In genomic region chr1:171644805-171645483, GRCh38 we compare ENCODE assay signal across 8 cellular contexts. TPM values are rescaled to one million over a fixed set of nuclear protein-coding genes. Genes with fewer than 3 reads are reported as not detected.
DNase-seq lines count a peak whose midpoint lies in the region; ATAC-seq and TF ChIP-seq lines count a peak whose summit lies in the region.

No MANE protein-coding gene starts in this region.

- ATAC-seq in right cardiac atrium: peak; percentile 82 to 89
- no peak for ATAC-seq in GM19397 (IDR thresholded peaks at IDR 0.05; ENCODE audit: unreplicated experiment)

- no peak overlapping the region for H3K4me3 ChIP-seq in right cardiac atrium (ENCODE audit: low read length)

- H3K4me1 ChIP-seq in H9 (ENCODE audit: insufficient read depth, low read length) (peaks cover 2% of the 10 kb centered on the region; the same call in 1 of the 2 replicates), right cardiac atrium (ENCODE audit: control insufficient read depth, insufficient read depth, low read length) (peaks cover 4% of the 10 kb centered on the region)

- intact Hi-C loops in right cardiac atrium (cut with DNase I): loop anchor here (2.0 to 10.0 kb wide), 4 partner anchors 70 to 340 kb away; no protein-coding TSS in a partner anchor

- H3K27me3 Mint-ChIP-seq in H9 (ENCODE audit: low read depth): no peaks in the 10 kb centered on the region; the same call in 1 of the 2 replicates

- H3K23ac ChIP-seq in H9 (ENCODE audit: insufficient read length, low read depth, low read length): no peak overlapping the region

- H3T11ph ChIP-seq in H9 (ENCODE audit: low read length): no peak overlapping the region

- H3K9me3 Mint-ChIP-seq in H9: no peaks in the 10 kb centered on the region

- H3K14ac ChIP-seq in H9 (ENCODE audit: insufficient read depth, low read length): peak overlapping the region; percentile 77

- H3K36me3 Mint-ChIP-seq in H9 (ENCODE audit: insufficient read depth in 1 of 3, low read depth in 3 of 3): no peaks in the 10 kb centered on the region

- DNase-seq in DMS 273 treated with DMSO at 0.1 percent for 48 hours (lab: John Stamatoyannopoulos, UW): peak; percentile 86
- DNase-seq in H9: peak; percentile 92
- peak; percentile 99 for DNase-seq in NCI-H1694 (lab: John Stamatoyannopoulos, UW)
- DNase-seq in T follicular helper cell (ENCODE audit: low read depth): peak; percentile 26
- peak; percentile 76 for DNase-seq in amniotic stem cell (lab: John Stamatoyannopoulos, UW)
- peak; percentile 77 to 89 (median 81) for DNase-seq in right cardiac atrium
- DNase-seq in retina: peak; percentile 83

- no peak overlapping the region for H2BK12ac ChIP-seq in H9 (ENCODE audit: insufficient read length, low read depth, low read length)

- no peak overlapping the region for H2BK20ac ChIP-seq in H9 (ENCODE audit: low read depth, low read length, poor library complexity, severe bottlenecking)

- H3K27ac ChIP-seq in H9 (ENCODE audit: insufficient read length, low read depth, low read length) (no peak overlapping the region), right cardiac atrium (ENCODE audit: low read length) (peak overlapping the region; percentile 16)

- no peak overlapping the region for H3K27ac Mint-ChIP-seq in H9

- H3K79me1 ChIP-seq in H9 (ENCODE audit: insufficient read depth, low read depth, low read length, poor library complexity, severe bottlenecking): no peaks in the 10 kb centered on the region

- no peak overlapping the region for H2BK120ac ChIP-seq in H9 (ENCODE audit: low read depth, low read length, poor library complexity, severe bottlenecking)

- H3K23me2 ChIP-seq in H9 (ENCODE audit: insufficient read length, low read depth, low read length, poor library complexity, severe bottlenecking): no peaks in the 10 kb centered on the region

- H3K4me3 Mint-ChIP-seq in H9: no peak overlapping the region

- peak; percentile 84 for TF ChIP-seq CTCF in H9 (conservative IDR thresholded peaks at IDR 0.05)

- peak overlapping the region; percentile 34 for H4K5ac ChIP-seq in H9 (ENCODE audit: insufficient read length, low read depth, low read length)

- no peak overlapping the region for H2BK5ac ChIP-seq in H9 (ENCODE audit: insufficient read length, low read length)

- no peak overlapping the region for H3K4ac ChIP-seq in H9 (ENCODE audit: low read depth, low read length)

- H3K18ac ChIP-seq in H9 (ENCODE audit: insufficient read length, low read depth, low read length): peak overlapping the region; percentile 72

- H3K4me1 Mint-ChIP-seq in H9: peaks cover 31 to 34% of the 10 kb centered on the region in 2 experiments

- H3K27me3 ChIP-seq in H9 (ENCODE audit: insufficient read depth, low read length): no peaks in the 10 kb centered on the region
- no peaks in the 10 kb centered on the region for H3K27me3 ChIP-seq in right cardiac atrium (ENCODE audit: control insufficient read depth, insufficient read depth)

- H4K91ac ChIP-seq in H9 (ENCODE audit: insufficient read length, low read depth, low read length): no peak overlapping the region

- H3K79me2 ChIP-seq in H9 (ENCODE audit: insufficient read depth, low read length): no peaks in the 10 kb centered on the region

- no peak overlapping the region for H2BK15ac ChIP-seq in H9 (ENCODE audit: low read depth, low read length)

- no peak overlapping the region for H2AK5ac ChIP-seq in H9 (ENCODE audit: insufficient read length, low read length)

- H3K56ac ChIP-seq in H9 (ENCODE audit: insufficient read length, low read depth, low read length): no peak overlapping the region

- WGBS in H9 (ENCODE audit: extremely low coverage, insufficient read length, low lambda C conversion rate): no CpG with 5 or more reads among the region's 15 CpGs
- 14% methylated on average over 15 of the region's 15 CpGs for WGBS in right cardiac atrium

- H4K20me1 ChIP-seq in H9 (ENCODE audit: control insufficient read depth, insufficient read depth, insufficient read length): no peaks in the 10 kb centered on the region

- no peak overlapping the region for H2AFZ ChIP-seq in H9 (ENCODE audit: low read length)

- H3K4me2 ChIP-seq in H9 (ENCODE audit: insufficient read depth, insufficient read length, low read length): no peak overlapping the region

- H3K9me3 ChIP-seq in H9 (ENCODE audit: control insufficient read depth, low read depth, low read length) (no peaks in the 10 kb centered on the region), right cardiac atrium (ENCODE audit: control insufficient read depth, low read length) (no peaks in the 10 kb centered on the region)

- no peak overlapping the region for H3K9ac ChIP-seq in H9 (ENCODE audit: extremely low read depth, insufficient read length, low read length)

- no peak overlapping the region for H4K8ac ChIP-seq in H9 (replicated peaks; ENCODE audit: insufficient read length, low read depth, low read length)

RNA-seq across cellular contexts. Expression of gene MYOC, which starts 7.5 kb away (rescaled TPM):
- not detected in 2 replicates for total RNA-seq in H9 (2021)
- 1 to 10 TPM; 3.3 to 5.6 (median 4.2) TPM for total RNA-seq in right cardiac atrium
- 8.3 TPM for polyA plus RNA-seq in right cardiac atrium

RNA-seq across cellular contexts. Expression of gene MYOCOS, which starts 22.9 kb away (rescaled TPM):
- 0.13 TPM in 1 of 2 replicates, not detected in the other for total RNA-seq in H9 (2021)
- total RNA-seq in right cardiac atrium: not detected
- 0.02 TPM for polyA plus RNA-seq in right cardiac atrium

Comparison
In these comparisons a context has a peak if more than half of its experiments do, and no peak if none do; other contexts are left out.
1. DNase-seq: peak in every context shown above with its lines; median percentile 99 in NCI-H1694; 92 in H9; 86 in DMS 273 treated with DMSO at 0.1 percent for 48 hours; 83 in retina; 81 in right cardiac atrium; 76 in amniotic stem cell; 26 in T follicular helper cell.